1 cellular context compared by ENCODE assay signal in the genomic region with DNA sequence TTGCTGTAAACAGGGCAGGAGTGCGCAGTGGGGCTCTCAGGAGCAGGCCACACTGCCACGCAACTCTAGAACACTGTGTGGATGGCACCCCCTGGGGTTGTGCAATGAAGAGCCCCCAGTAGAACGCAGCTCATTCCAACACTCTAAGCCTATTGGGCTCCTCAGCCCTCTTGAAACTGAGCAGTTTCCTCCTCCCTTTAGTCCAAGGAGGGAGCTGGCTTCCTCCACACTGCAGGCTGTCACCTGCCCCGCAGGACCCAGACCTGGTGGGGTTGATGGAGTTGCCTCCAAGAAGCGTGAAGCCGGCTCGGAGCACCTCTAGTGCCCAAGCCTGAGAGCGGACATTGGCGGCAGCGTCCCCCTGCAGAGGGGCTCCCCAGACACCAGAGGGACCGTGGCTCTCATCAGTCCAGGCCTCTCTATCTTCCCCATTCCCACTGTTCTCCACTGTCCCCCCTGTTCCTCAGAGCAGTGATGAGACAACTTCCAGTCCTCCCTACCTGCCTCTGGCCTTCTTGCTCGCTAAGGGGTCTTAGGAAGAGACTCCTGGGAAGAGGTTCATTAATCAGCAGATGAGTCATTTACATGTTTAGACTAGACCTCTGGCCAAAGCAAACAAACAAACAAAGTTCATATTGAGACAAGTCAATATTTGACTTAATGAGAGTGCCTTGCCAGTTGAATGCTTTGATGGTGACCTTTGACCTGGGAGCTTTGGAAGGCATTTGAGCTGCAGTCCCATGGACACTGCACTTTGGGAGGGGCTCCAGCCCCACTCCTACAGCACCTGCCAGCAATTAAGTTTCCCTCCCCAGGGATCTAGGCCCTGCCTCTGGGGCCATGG.
TF ChIP-seq lines count a peak whose summit lies in the region.

No MANE protein-coding gene starts in this region.

TF ChIP-seq in HepG2, 621 proteins besides CTCF, POLR2A, EP300 and RAD21 (continued from another document and continues in another):
- TF ChIP-seq SCMH1 (CRISPR knock-in tag; IDR thresholded peaks at IDR 0.05; ENCODE audit: borderline replicate concordance): no peak
- peak; percentile 97 for TF ChIP-seq SKI (IDR thresholded peaks at IDR 0.05; ENCODE audit: partially characterized antibody)
- TF ChIP-seq PAX8 (CRISPR knock-in tag; IDR thresholded peaks at IDR 0.05; ENCODE audit: borderline replicate concordance): no peak
- no peak for TF ChIP-seq ZFP62 (CRISPR knock-in tag; IDR thresholded peaks at IDR 0.05)
- peak; percentile 21; the same call in 1 of the 2 replicates for TF ChIP-seq PHF8 (CRISPR knock-in tag; IDR thresholded peaks at IDR 0.05)
- TF ChIP-seq STAT5B (CRISPR knock-in tag; IDR thresholded peaks at IDR 0.05): no peak
- TF ChIP-seq, protein P1, sequence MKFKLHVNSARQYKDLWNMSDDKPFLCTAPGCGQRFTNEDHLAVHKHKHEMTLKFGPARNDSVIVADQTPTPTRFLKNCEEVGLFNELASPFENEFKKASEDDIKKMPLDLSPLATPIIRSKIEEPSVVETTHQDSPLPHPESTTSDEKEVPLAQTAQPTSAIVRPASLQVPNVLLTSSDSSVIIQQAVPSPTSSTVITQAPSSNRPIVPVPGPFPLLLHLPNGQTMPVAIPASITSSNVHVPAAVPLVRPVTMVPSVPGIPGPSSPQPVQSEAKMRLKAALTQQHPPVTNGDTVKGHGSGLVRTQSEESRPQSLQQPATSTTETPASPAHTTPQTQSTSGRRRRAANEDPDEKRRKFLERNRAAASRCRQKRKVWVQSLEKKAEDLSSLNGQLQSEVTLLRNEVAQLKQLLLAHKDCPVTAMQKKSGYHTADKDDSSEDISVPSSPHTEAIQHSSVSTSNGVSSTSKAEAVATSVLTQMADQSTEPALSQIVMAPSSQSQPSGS (CRISPR knock-in tag; IDR thresholded peaks at IDR 0.05): no peak; the same call in 1 of the 2 replicates
- no peak for TF ChIP-seq RFXANK (CRISPR knock-in tag; IDR thresholded peaks at IDR 0.05)
- no peak for TF ChIP-seq ATAD3A (CRISPR knock-in tag; IDR thresholded peaks at IDR 0.05)
- TF ChIP-seq, protein P2, sequence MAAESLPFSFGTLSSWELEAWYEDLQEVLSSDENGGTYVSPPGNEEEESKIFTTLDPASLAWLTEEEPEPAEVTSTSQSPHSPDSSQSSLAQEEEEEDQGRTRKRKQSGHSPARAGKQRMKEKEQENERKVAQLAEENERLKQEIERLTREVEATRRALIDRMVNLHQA (CRISPR knock-in tag; IDR thresholded peaks at IDR 0.05): no peak
- TF ChIP-seq FOXO1 (CRISPR knock-in tag; IDR thresholded peaks at IDR 0.05): peak; percentile 64; the same call in 1 of the 2 replicates
- TF ChIP-seq, protein P3, sequence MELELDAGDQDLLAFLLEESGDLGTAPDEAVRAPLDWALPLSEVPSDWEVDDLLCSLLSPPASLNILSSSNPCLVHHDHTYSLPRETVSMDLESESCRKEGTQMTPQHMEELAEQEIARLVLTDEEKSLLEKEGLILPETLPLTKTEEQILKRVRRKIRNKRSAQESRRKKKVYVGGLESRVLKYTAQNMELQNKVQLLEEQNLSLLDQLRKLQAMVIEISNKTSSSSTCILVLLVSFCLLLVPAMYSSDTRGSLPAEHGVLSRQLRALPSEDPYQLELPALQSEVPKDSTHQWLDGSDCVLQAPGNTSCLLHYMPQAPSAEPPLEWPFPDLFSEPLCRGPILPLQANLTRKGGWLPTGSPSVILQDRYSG (CRISPR knock-in tag; IDR thresholded peaks at IDR 0.05): no peak
- TF ChIP-seq, protein P4, sequence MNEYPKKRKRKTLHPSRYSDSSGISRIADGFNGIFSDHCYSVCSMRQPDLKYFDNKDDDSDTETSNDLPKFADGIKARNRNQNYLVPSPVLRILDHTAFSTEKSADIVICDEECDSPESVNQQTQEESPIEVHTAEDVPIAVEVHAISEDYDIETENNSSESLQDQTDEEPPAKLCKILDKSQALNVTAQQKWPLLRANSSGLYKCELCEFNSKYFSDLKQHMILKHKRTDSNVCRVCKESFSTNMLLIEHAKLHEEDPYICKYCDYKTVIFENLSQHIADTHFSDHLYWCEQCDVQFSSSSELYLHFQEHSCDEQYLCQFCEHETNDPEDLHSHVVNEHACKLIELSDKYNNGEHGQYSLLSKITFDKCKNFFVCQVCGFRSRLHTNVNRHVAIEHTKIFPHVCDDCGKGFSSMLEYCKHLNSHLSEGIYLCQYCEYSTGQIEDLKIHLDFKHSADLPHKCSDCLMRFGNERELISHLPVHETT (CRISPR knock-in tag; conservative IDR thresholded peaks at IDR 0.05): no peak
- peak; percentile 57 for TF ChIP-seq RBM22 (optimal IDR thresholded peaks at IDR 0.05; ENCODE audit: low read length)
- TF ChIP-seq, protein P5, sequence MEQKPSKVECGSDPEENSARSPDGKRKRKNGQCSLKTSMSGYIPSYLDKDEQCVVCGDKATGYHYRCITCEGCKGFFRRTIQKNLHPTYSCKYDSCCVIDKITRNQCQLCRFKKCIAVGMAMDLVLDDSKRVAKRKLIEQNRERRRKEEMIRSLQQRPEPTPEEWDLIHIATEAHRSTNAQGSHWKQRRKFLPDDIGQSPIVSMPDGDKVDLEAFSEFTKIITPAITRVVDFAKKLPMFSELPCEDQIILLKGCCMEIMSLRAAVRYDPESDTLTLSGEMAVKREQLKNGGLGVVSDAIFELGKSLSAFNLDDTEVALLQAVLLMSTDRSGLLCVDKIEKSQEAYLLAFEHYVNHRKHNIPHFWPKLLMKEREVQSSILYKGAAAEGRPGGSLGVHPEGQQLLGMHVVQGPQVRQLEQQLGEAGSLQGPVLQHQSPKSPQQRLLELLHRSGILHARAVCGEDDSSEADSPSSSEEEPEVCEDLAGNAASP (CRISPR knock-in tag; IDR thresholded peaks at IDR 0.05; ENCODE audit: borderline replicate concordance): peak; percentile 84; the same call in 1 of the 2 replicates
- no peak for TF ChIP-seq RELA (CRISPR knock-in tag; IDR thresholded peaks at IDR 0.05)
- no peak for TF ChIP-seq ZNF672 (CRISPR knock-in tag; IDR thresholded peaks at IDR 0.05)
- TF ChIP-seq, protein P6, sequence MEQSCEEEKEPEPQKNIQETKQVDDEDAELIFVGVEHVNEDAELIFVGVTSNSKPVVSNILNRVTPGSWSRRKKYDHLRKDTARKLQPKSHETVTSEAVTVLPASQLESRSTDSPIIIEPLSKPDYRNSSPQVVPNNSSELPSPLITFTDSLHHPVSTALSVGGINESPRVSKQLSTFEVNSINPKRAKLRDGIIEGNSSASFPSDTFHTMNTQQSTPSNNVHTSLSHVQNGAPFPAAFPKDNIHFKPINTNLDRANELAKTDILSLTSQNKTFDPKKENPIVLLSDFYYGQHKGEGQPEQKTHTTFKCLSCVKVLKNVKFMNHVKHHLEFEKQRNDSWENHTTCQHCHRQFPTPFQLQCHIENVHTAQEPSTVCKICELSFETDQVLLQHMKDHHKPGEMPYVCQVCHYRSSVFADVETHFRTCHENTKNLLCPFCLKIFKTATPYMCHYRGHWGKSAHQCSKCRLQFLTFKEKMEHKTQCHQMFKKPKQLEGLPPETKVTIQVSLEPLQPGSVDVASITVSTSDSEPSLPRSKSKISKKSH (CRISPR knock-in tag; IDR thresholded peaks at IDR 0.05; ENCODE audit: borderline replicate concordance): peak; percentile 64; the same call in 1 of the 2 replicates
- TF ChIP-seq, protein P7, sequence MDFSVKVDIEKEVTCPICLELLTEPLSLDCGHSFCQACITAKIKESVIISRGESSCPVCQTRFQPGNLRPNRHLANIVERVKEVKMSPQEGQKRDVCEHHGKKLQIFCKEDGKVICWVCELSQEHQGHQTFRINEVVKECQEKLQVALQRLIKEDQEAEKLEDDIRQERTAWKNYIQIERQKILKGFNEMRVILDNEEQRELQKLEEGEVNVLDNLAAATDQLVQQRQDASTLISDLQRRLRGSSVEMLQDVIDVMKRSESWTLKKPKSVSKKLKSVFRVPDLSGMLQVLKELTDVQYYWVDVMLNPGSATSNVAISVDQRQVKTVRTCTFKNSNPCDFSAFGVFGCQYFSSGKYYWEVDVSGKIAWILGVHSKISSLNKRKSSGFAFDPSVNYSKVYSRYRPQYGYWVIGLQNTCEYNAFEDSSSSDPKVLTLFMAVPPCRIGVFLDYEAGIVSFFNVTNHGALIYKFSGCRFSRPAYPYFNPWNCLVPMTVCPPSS (IDR thresholded peaks at IDR 0.05): no peak
- TF ChIP-seq ZNF615 (CRISPR knock-in tag; IDR thresholded peaks at IDR 0.05; ENCODE audit: borderline replicate concordance): no peak
- TF ChIP-seq EHMT2 (IDR thresholded peaks at IDR 0.05; ENCODE audit: borderline replicate concordance, low read depth, low read length): peak; percentile 72; the same call in 1 of the 2 replicates
- TF ChIP-seq, protein P8, sequence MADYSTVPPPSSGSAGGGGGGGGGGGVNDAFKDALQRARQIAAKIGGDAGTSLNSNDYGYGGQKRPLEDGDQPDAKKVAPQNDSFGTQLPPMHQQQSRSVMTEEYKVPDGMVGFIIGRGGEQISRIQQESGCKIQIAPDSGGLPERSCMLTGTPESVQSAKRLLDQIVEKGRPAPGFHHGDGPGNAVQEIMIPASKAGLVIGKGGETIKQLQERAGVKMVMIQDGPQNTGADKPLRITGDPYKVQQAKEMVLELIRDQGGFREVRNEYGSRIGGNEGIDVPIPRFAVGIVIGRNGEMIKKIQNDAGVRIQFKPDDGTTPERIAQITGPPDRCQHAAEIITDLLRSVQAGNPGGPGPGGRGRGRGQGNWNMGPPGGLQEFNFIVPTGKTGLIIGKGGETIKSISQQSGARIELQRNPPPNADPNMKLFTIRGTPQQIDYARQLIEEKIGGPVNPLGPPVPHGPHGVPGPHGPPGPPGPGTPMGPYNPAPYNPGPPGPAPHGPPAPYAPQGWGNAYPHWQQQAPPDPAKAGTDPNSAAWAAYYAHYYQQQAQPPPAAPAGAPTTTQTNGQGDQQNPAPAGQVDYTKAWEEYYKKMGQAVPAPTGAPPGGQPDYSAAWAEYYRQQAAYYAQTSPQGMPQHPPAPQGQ (CRISPR knock-in tag; IDR thresholded peaks at IDR 0.05; ENCODE audit: borderline replicate concordance): no peak
- TF ChIP-seq TBP (CRISPR knock-in tag; IDR thresholded peaks at IDR 0.05): no peak
- TF ChIP-seq, protein P9, sequence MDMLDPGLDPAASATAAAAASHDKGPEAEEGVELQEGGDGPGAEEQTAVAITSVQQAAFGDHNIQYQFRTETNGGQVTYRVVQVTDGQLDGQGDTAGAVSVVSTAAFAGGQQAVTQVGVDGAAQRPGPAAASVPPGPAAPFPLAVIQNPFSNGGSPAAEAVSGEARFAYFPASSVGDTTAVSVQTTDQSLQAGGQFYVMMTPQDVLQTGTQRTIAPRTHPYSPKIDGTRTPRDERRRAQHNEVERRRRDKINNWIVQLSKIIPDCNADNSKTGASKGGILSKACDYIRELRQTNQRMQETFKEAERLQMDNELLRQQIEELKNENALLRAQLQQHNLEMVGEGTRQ (IDR thresholded peaks at IDR 0.05; ENCODE audit: low read depth, low read length): no peak
- TF ChIP-seq, protein P9 (CRISPR knock-in tag; IDR thresholded peaks at IDR 0.05; ENCODE audit: borderline replicate concordance): no peak
- TF ChIP-seq HES4 (CRISPR knock-in tag; IDR thresholded peaks at IDR 0.05; ENCODE audit: borderline replicate concordance): no peak
- TF ChIP-seq GABPA (IDR thresholded peaks at IDR 0.05; ENCODE audit: low read depth, low read length): no peak
- peak; percentile 28; the same call in 1 of the 2 replicates for TF ChIP-seq GABPA (CRISPR knock-in tag; IDR thresholded peaks at IDR 0.05; ENCODE audit: low read depth)
- TF ChIP-seq ETV5 (CRISPR knock-in tag; IDR thresholded peaks at IDR 0.05; ENCODE audit: borderline replicate concordance): peak; percentile 52; the same call in 1 of the 2 replicates
- no peak for TF ChIP-seq PCBP2 (optimal IDR thresholded peaks at IDR 0.05; ENCODE audit: low read depth, low read length, poor library complexity, severe bottlenecking)
- no peak for TF ChIP-seq RBM39 (IDR thresholded peaks at IDR 0.05; ENCODE audit: low read depth, low read length, poor library complexity, severe bottlenecking)
- TF ChIP-seq ZNF7 (CRISPR knock-in tag; IDR thresholded peaks at IDR 0.05): no peak
- TF ChIP-seq, protein P10, sequence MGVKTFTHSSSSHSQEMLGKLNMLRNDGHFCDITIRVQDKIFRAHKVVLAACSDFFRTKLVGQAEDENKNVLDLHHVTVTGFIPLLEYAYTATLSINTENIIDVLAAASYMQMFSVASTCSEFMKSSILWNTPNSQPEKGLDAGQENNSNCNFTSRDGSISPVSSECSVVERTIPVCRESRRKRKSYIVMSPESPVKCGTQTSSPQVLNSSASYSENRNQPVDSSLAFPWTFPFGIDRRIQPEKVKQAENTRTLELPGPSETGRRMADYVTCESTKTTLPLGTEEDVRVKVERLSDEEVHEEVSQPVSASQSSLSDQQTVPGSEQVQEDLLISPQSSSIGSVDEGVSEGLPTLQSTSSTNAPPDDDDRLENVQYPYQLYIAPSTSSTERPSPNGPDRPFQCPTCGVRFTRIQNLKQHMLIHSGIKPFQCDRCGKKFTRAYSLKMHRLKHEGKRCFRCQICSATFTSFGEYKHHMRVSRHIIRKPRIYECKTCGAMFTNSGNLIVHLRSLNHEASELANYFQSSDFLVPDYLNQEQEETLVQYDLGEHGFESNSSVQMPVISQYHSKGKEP (CRISPR knock-in tag; IDR thresholded peaks at IDR 0.05): no peak
- no peak for TF ChIP-seq RFX1 (IDR thresholded peaks at IDR 0.05)
- TF ChIP-seq TOE1 (CRISPR knock-in tag; IDR thresholded peaks at IDR 0.05): no peak
- TF ChIP-seq ARNTL (CRISPR knock-in tag; IDR thresholded peaks at IDR 0.05): no peak
- TF ChIP-seq, protein P11, sequence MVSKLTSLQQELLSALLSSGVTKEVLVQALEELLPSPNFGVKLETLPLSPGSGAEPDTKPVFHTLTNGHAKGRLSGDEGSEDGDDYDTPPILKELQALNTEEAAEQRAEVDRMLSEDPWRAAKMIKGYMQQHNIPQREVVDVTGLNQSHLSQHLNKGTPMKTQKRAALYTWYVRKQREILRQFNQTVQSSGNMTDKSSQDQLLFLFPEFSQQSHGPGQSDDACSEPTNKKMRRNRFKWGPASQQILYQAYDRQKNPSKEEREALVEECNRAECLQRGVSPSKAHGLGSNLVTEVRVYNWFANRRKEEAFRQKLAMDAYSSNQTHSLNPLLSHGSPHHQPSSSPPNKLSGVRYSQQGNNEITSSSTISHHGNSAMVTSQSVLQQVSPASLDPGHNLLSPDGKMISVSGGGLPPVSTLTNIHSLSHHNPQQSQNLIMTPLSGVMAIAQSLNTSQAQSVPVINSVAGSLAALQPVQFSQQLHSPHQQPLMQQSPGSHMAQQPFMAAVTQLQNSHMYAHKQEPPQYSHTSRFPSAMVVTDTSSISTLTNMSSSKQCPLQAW (CRISPR knock-in tag; IDR thresholded peaks at IDR 0.05): peak; percentile 76
- TF ChIP-seq MTF1 (CRISPR knock-in tag; IDR thresholded peaks at IDR 0.05): no peak
- TF ChIP-seq ELF4 (CRISPR knock-in tag; IDR thresholded peaks at IDR 0.05; ENCODE audit: borderline replicate concordance): no peak
- peak; percentile 48; the same call in 1 of the 2 replicates for TF ChIP-seq CEBPB (IDR thresholded peaks at IDR 0.05; ENCODE audit: borderline replicate concordance, low read depth, low read length)
- no peak for TF ChIP-seq ZNF713 (CRISPR knock-in tag; IDR thresholded peaks at IDR 0.05)
- TF ChIP-seq ZSCAN29 (CRISPR knock-in tag; conservative IDR thresholded peaks at IDR 0.05): no peak
- no peak for TF ChIP-seq ZNF337 (CRISPR knock-in tag; IDR thresholded peaks at IDR 0.05; ENCODE audit: borderline replicate concordance, low read depth)
- peak; percentile 53 for TF ChIP-seq CEBPG (CRISPR knock-in tag; IDR thresholded peaks at IDR 0.05)
